ENCODE assay signal across 27 cellular contexts in genomic region chr5:38113880-38114279, GRCh38.
"Had no signal": no experiment of that assay in that cellular context is flagged by ENCODE, and none has a peak within 500 bp of the region (broad histone marks: within the 10 kb centered on the region; RNA-seq: fewer than 3 reads in every experiment).

No MANE protein-coding gene starts in this region.

- H3K27me3 ChIP-seq: neural progenitor cell, ovary, right lobe of liver, sigmoid colon, stomach, thyroid gland, tibial nerve, upper lobe of left lung, uterus had no signal

- H3K9ac ChIP-seq: neural progenitor cell, parathyroid adenoma had no signal

- DNase-seq: naive thymus-derived CD4-positive, alpha-beta T cell; natural killer cell; occipital lobe; ovary; retina; right cardiac atrium; right lobe of liver; sigmoid colon; small intestine; stimulated activated CD4-positive, alpha-beta T cell treated with anti-CD3 and anti-CD28 coated beads, Interleukin-15, amount 100 ng/mL, for 24 hours; stimulated activated CD4-positive, alpha-beta T cell treated with anti-CD3 and anti-CD28 coated beads, Interleukin-2, amount 100 ng/mL, for 24 hours; stimulated activated CD4-positive, alpha-beta T cell treated with anti-CD3 and anti-CD28 coated beads, Interleukin-2, amount 100 ng/mL, for 48 hours; stimulated activated CD4-positive, alpha-beta T cell treated with anti-CD3 and anti-CD28 coated beads, Interleukin-4, amount 100 ng/mL, for 24 hours; stimulated activated naive B cell treated with anti-CD40 and anti-IgM and Interleukin-4, amounts not matched to agents 10 μg/mL and 1 μg/mL and 100 μg/mL, for 72 hours; stimulated activated naive CD4-positive, alpha-beta T cell treated with Interleukin-2 at 50 U/mL for 16 hours; stomach; thyroid gland; uterus had no signal

- H3K4me3 ChIP-seq: neural progenitor cell, ovary, right lobe of liver, sigmoid colon, stomach, thoracic aorta, thyroid gland, tibial nerve, upper lobe of left lung, uterus had no signal

- H3K4me1 ChIP-seq: neural progenitor cell, parathyroid adenoma, right lobe of liver, sigmoid colon, stomach, thyroid gland, tibial nerve, upper lobe of left lung, uterus had no signal

- H3K36me3 Mint-ChIP-seq: naive thymus-derived CD4-positive, alpha-beta T cell; natural killer cell; neural progenitor cell; stimulated activated effector memory CD8-positive, alpha-beta T cell treated with anti-CD3 and anti-CD28 coated beads, Interleukin-12 subunit alpha, Interleukin-12 subunit beta, amount 100 ng/mL, for 72 hours; stimulated activated naive B cell treated with anti-CD40 and anti-IgM and Interleukin-4, amounts not matched to agents 10 μg/mL and 1 μg/mL and 100 μg/mL, for 72 hours had no signal

- H3K4me2 ChIP-seq: neural progenitor cell had no signal

- H3K9me3 ChIP-seq: ovary, right lobe of liver, sigmoid colon, stomach, thoracic aorta, thyroid gland, tibial nerve, upper lobe of left lung, uterus had no signal

- H3K4me1 Mint-ChIP-seq: natural killer cell; neural progenitor cell; stimulated activated effector memory CD8-positive, alpha-beta T cell treated with anti-CD3 and anti-CD28 coated beads, Interleukin-12 subunit alpha, Interleukin-12 subunit beta, amount 100 ng/mL, for 72 hours; stimulated activated naive B cell treated with anti-CD40 and anti-IgM and Interleukin-4, amounts not matched to agents 10 μg/mL and 1 μg/mL and 100 μg/mL, for 72 hours had no signal

- H3K27me3 Mint-ChIP-seq: progenitor cell of endocrine pancreas; stimulated activated naive B cell treated with anti-CD40 and anti-IgM and Interleukin-4, amounts not matched to agents 10 μg/mL and 1 μg/mL and 100 μg/mL, for 72 hours; stimulated activated naive CD8-positive, alpha-beta T cell treated with anti-CD3 and anti-CD28 coated beads, Interleukin-15, Interleukin-2, amounts not matched to agents 100 ng/mL and 50 ng/mL, for 24 hours had no signal

- H3K4me3 Mint-ChIP-seq: naive thymus-derived CD4-positive, alpha-beta T cell; natural killer cell; nephron; neural progenitor cell; stimulated activated effector memory CD8-positive, alpha-beta T cell treated with anti-CD3 and anti-CD28 coated beads, Interleukin-12 subunit alpha, Interleukin-12 subunit beta, amount 100 ng/mL, for 72 hours; stimulated activated naive B cell treated with anti-CD40 and anti-IgM and Interleukin-4, amounts not matched to agents 10 μg/mL and 1 μg/mL and 100 μg/mL, for 72 hours; stimulated activated naive CD8-positive, alpha-beta T cell treated with anti-CD3 and anti-CD28 coated beads, Interleukin-15, Interleukin-2, amounts not matched to agents 100 ng/mL and 50 ng/mL, for 24 hours had no signal

- H3K27ac Mint-ChIP-seq: naive thymus-derived CD4-positive, alpha-beta T cell; natural killer cell; neural progenitor cell; progenitor cell of endocrine pancreas; stimulated activated effector memory CD8-positive, alpha-beta T cell treated with anti-CD3 and anti-CD28 coated beads, Interleukin-12 subunit alpha, Interleukin-12 subunit beta, amount 100 ng/mL, for 72 hours; stimulated activated naive B cell treated with anti-CD40 and anti-IgM and Interleukin-4, amounts not matched to agents 10 μg/mL and 1 μg/mL and 100 μg/mL, for 72 hours; stimulated activated naive CD8-positive, alpha-beta T cell treated with anti-CD3 and anti-CD28 coated beads, Interleukin-15, Interleukin-2, amounts not matched to agents 100 ng/mL and 50 ng/mL, for 24 hours had no signal

- H2AFZ ChIP-seq: neural progenitor cell, parathyroid adenoma had no signal

- H3K27ac ChIP-seq: neural progenitor cell, ovary, parathyroid adenoma, right lobe of liver, sigmoid colon, stomach, thoracic aorta, thyroid gland, tibial nerve, upper lobe of left lung, uterus had no signal

- ATAC-seq: naive thymus-derived CD4-positive, alpha-beta T cell; natural killer cell; right cardiac atrium; right lobe of liver; stimulated activated effector memory CD8-positive, alpha-beta T cell treated with anti-CD3 and anti-CD28 coated beads, Interleukin-12 subunit alpha, Interleukin-12 subunit beta, amount 100 ng/mL, for 72 hours; stimulated activated naive B cell treated with anti-CD40 and anti-IgM and Interleukin-4, amounts not matched to agents 10 μg/mL and 1 μg/mL and 100 μg/mL, for 72 hours had no signal

- H3K79me2 ChIP-seq: parathyroid adenoma had no signal

- H3K36me3 ChIP-seq: neural progenitor cell, ovary, right lobe of liver, sigmoid colon, stomach, thoracic aorta, thyroid gland, tibial nerve, upper lobe of left lung, uterus had no signal

- H3K9me3 Mint-ChIP-seq: nephron; neural progenitor cell; stimulated activated effector memory CD8-positive, alpha-beta T cell treated with anti-CD3 and anti-CD28 coated beads, Interleukin-12 subunit alpha, Interleukin-12 subunit beta, amount 100 ng/mL, for 72 hours; stimulated activated naive CD8-positive, alpha-beta T cell treated with anti-CD3 and anti-CD28 coated beads, Interleukin-15, Interleukin-2, amounts not matched to agents 100 ng/mL and 50 ng/mL, for 24 hours had no signal
